ENCODE assay signal across 23 cellular contexts in genomic region chr17:35068249-35068648, GRCh38. TPM values are rescaled to one million over a fixed set of nuclear protein-coding genes. Genes with fewer than 3 reads are reported as not detected.
DNase-seq lines count a peak whose midpoint lies in the region; ATAC-seq and TF ChIP-seq lines count a peak whose summit lies in the region.
"Had no signal": no experiment of that assay in that cellular context is flagged by ENCODE, and none has a peak within 500 bp of the region (broad histone marks: within the 10 kb centered on the region; RNA-seq: fewer than 3 reads in every experiment).

No MANE protein-coding gene starts in this region.

- H3K9me3 Mint-ChIP-seq in activated T-cell treated with anti-CD3 and anti-CD28 coated beads, Interleukin-2, amount 50 U/mL, for 24 hours = no peaks in the 10 kb centered on the region
- no peaks in the 10 kb centered on the region for H3K9me3 Mint-ChIP-seq in activated T-helper 17 cell treated with anti-CD3 and anti-CD28 coated beads, Interleukin-2, amount 50 U/mL, for 72 hours
- H3K9me3 Mint-ChIP-seq: activated CD4-positive, alpha-beta memory T cell treated with anti-CD3 and anti-CD28 coated beads, Interleukin-2, amount 10 ng/mL, durations not matched to agents 7 days and 5 days; activated naive CD8-positive, alpha-beta T cell treated with anti-CD3 and anti-CD28 coated beads, Interleukin-2, amount 50 U/mL, for 24 hours; WTC11 had no signal

- no peak for DNase-seq in activated T-cell treated with anti-CD3 and anti-CD28 coated beads, Interleukin-2, amount 50 U/mL, for 24 hours
- DNase-seq in activated T-cell treated with anti-CD3 and anti-CD28 coated beads for 4 hours (no peak), inferior parietal cortex (ENCODE audit: extremely low spot score) (peak; percentile 2), thyroid gland (no peak), RKO (ENCODE audit: low spot score) (no peak)
- DNase-seq: activated CD4-positive, alpha-beta memory T cell treated with anti-CD3 and anti-CD28 coated beads, Interleukin-2, amount 10 ng/mL, durations not matched to agents 7 days and 5 days; activated naive CD8-positive, alpha-beta T cell treated with anti-CD3 and anti-CD28 coated beads, Interleukin-2, amount 50 U/mL, for 24 hours; cortex of kidney; heart right ventricle; NCI-H2029 treated with DMSO at 0.1 percent for 48 hours; NCI-H524; stimulated activated CD8-positive, alpha-beta memory T cell treated with anti-CD3 and anti-CD28 coated beads, Interleukin-4, amount 100 ng/mL, for 48 hours; testis had no signal

- peaks cover 29 to 49% of the 10 kb centered on the region in 2 donors for H3K4me1 ChIP-seq in thyroid gland

- H3K27ac ChIP-seq in thyroid gland = peak overlapping the region in 2 of 3 donors; percentile 72
- H3K27ac ChIP-seq: C4-2B, heart right ventricle, KMS-11, SK-N-MC, testis had no signal

- H3K27me3 ChIP-seq in thyroid gland = no peaks in the 10 kb centered on the region
- H3K27me3 ChIP-seq: heart right ventricle, testis had no signal

- H3K27me3 Mint-ChIP-seq in activated T-cell treated with anti-CD3 and anti-CD28 coated beads, Interleukin-2, amount 50 U/mL, for 24 hours = no peaks in the 10 kb centered on the region
- H3K27me3 Mint-ChIP-seq in activated T-helper 17 cell treated with anti-CD3 and anti-CD28 coated beads, Interleukin-2, amount 50 U/mL, for 72 hours = no peaks in the 10 kb centered on the region
- H3K27me3 Mint-ChIP-seq: activated CD4-positive, alpha-beta memory T cell treated with anti-CD3 and anti-CD28 coated beads, Interleukin-2, amount 10 ng/mL, durations not matched to agents 7 days and 5 days; activated naive CD8-positive, alpha-beta T cell treated with anti-CD3 and anti-CD28 coated beads, Interleukin-2, amount 50 U/mL, for 24 hours had no signal

- H3K4me3 ChIP-seq in thyroid gland (replicated peaks in 1 of 3) = no peak overlapping the region
- H3K4me3 ChIP-seq: heart right ventricle, SK-N-MC, testis had no signal

- no peak for ATAC-seq in activated T-helper 17 cell treated with anti-CD3 and anti-CD28 coated beads, Interleukin-2, amount 50 U/mL, for 72 hours (replicated peaks)
- ATAC-seq in GM18861 (IDR thresholded peaks at IDR 0.05; ENCODE audit: unreplicated experiment) = no peak
- ATAC-seq in HG03469 (IDR thresholded peaks at IDR 0.05; ENCODE audit: unreplicated experiment) = no peak
- ATAC-seq: activated naive CD8-positive, alpha-beta T cell treated with anti-CD3 and anti-CD28 coated beads, Interleukin-2, amount 50 U/mL, for 24 hours; heart right ventricle; WTC11 had no signal

- peaks cover 82% of the 10 kb centered on the region for H3K4me1 Mint-ChIP-seq in activated T-cell treated with anti-CD3 and anti-CD28 coated beads, Interleukin-2, amount 50 U/mL, for 24 hours (ENCODE audit: low read depth)
- H3K4me1 Mint-ChIP-seq in activated T-helper 17 cell treated with anti-CD3 and anti-CD28 coated beads, Interleukin-2, amount 50 U/mL, for 72 hours = peaks cover 41% of the 10 kb centered on the region

- no peak overlapping the region for H3K4me3 Mint-ChIP-seq in activated T-cell treated with anti-CD3 and anti-CD28 coated beads, Interleukin-2, amount 50 U/mL, for 24 hours
- peak overlapping the region; percentile 43 for H3K4me3 Mint-ChIP-seq in activated T-helper 17 cell treated with anti-CD3 and anti-CD28 coated beads, Interleukin-2, amount 50 U/mL, for 72 hours
- H3K4me3 Mint-ChIP-seq: activated CD4-positive, alpha-beta memory T cell treated with anti-CD3 and anti-CD28 coated beads, Interleukin-2, amount 10 ng/mL, durations not matched to agents 7 days and 5 days; activated naive CD8-positive, alpha-beta T cell treated with anti-CD3 and anti-CD28 coated beads, Interleukin-2, amount 50 U/mL, for 24 hours; WTC11 had no signal

- TF ChIP-seq POLR2A in thyroid gland (IDR thresholded peaks at IDR 0.05) = no peak

- H3K27ac Mint-ChIP-seq in activated T-cell treated with anti-CD3 and anti-CD28 coated beads, Interleukin-2, amount 50 U/mL, for 24 hours = peak overlapping the region; percentile 1
- no peak overlapping the region for H3K27ac Mint-ChIP-seq in activated T-helper 17 cell treated with anti-CD3 and anti-CD28 coated beads, Interleukin-2, amount 50 U/mL, for 72 hours
- H3K27ac Mint-ChIP-seq: activated CD4-positive, alpha-beta memory T cell treated with anti-CD3 and anti-CD28 coated beads, Interleukin-2, amount 10 ng/mL, durations not matched to agents 7 days and 5 days; activated naive CD8-positive, alpha-beta T cell treated with anti-CD3 and anti-CD28 coated beads, Interleukin-2, amount 50 U/mL, for 24 hours; WTC11 had no signal

- WGBS in thyroid gland, 2 donors = 92 to 94% methylated on average over 2 of the region's 2 CpGs

- H3K36me3 Mint-ChIP-seq in activated T-cell treated with anti-CD3 and anti-CD28 coated beads, Interleukin-2, amount 50 U/mL, for 24 hours (ENCODE audit: low read depth) = peaks cover 26% of the 10 kb centered on the region
- H3K36me3 Mint-ChIP-seq in activated T-helper 17 cell treated with anti-CD3 and anti-CD28 coated beads, Interleukin-2, amount 50 U/mL, for 72 hours (ENCODE audit: low read depth) = peaks cover 60% of the 10 kb centered on the region
- H3K36me3 Mint-ChIP-seq: WTC11 had no signal

- H3K9me3 ChIP-seq in thyroid gland = no peaks in the 10 kb centered on the region
- H3K9me3 ChIP-seq: heart right ventricle, testis had no signal

- no peak for TF ChIP-seq CTCF in thyroid gland (IDR thresholded peaks at IDR 0.05)

- no peaks in the 10 kb centered on the region for H3K36me3 ChIP-seq in thyroid gland

- intact Hi-C loops in thyroid gland (cut with DNase I) = no loop called here

RNA-seq across cellular contexts. Expression of gene RFFL, which starts 4.7 kb away (rescaled TPM):
- total RNA-seq in activated T-helper 17 cell treated with anti-CD3 and anti-CD28 coated beads, Interleukin-2, amount 50 U/mL, for 72 hours = 10 to 100 TPM; 32.9 to 51.1 TPM
- total RNA-seq in thyroid gland = 100 to 1,000 TPM in 2 of 4 donors, 10 to 100 TPM in 2; 51.1 to 145 (median 96.1) TPM

RNA-seq across cellular contexts. Expression of gene RAD51D, which starts 51.4 kb away (rescaled TPM):
- total RNA-seq in activated T-helper 17 cell treated with anti-CD3 and anti-CD28 coated beads, Interleukin-2, amount 50 U/mL, for 72 hours = 10 to 100 TPM; 23.9 to 36.6 TPM
- 10 to 100 TPM in 3 of 4 donors, 1 to 10 TPM in 1; 7.8 to 15.6 (median 12.5) TPM for total RNA-seq in thyroid gland

RNA-seq across cellular contexts. Expression of gene FNDC8, which starts 53.2 kb away (rescaled TPM):
- total RNA-seq in activated T-helper 17 cell treated with anti-CD3 and anti-CD28 coated beads, Interleukin-2, amount 50 U/mL, for 72 hours = not detected
- not detected for total RNA-seq in thyroid gland
- total RNA-seq: activated CD4-positive, alpha-beta memory T cell treated with anti-CD3 and anti-CD28 coated beads, Interleukin-2, amount 10 ng/mL, durations not matched to agents 7 days and 5 days; heart right ventricle; liver; mucosa of gallbladder; RPMI7951; WTC11 had no signal
